ENCODE assay signal across 8 cellular contexts in genomic region chr10:100009283-100009792, GRCh38. TPM values are rescaled to one million over a fixed set of nuclear protein-coding genes. Genes with fewer than 3 reads are reported as not detected.
DNase-seq lines count a peak whose midpoint lies in the region; ATAC-seq, FAIRE-seq and TF ChIP-seq lines count a peak whose summit lies in the region.

No MANE protein-coding gene starts in this region.

- no peak for FAIRE-seq in pancreas (lab: Jason Lieb, UNC)

- H3K4me3 ChIP-seq in pancreas, result peak overlapping the region; percentile 49 to 71 (median 60)

- peak; percentile 57 for DNase-seq in activated CD8-positive, alpha-beta memory T cell treated with anti-CD3 and anti-CD28 coated beads, Interleukin-2, amount 50 U/mL, for 48 hours
- no peak for DNase-seq in activated CD8-positive, alpha-beta memory T cell treated with anti-CD3 and anti-CD28 coated beads for 24 hours
- DNase-seq in activated T-helper 1 cell treated with anti-CD3 and anti-CD28 coated beads, Interleukin-12 subunit alpha, Interleukin-12 subunit beta, Interleukin-2, Interleukin-4 antibody, amounts not matched to agents 30 ng/mL and 10 ng/mL and 1 ng/mL, durations not matched to agents 14 hours and 24 hours and 36 hours (ENCODE audit: low spot score), result no peak
- DNase-seq in head of caudate nucleus (peak; percentile 5 to 81 (median 63)), pancreas (peak in 4 of 6 donors; percentile 9 to 86 (median 38)), activated gamma-delta T cell (lab: John Stamatoyannopoulos, UW) (no peak)

- no peak for TF ChIP-seq CTCF in pancreas (IDR thresholded peaks at IDR 0.05)

- H3K9me3 Mint-ChIP-seq in activated T-helper 1 cell treated with anti-CD3 and anti-CD28 coated beads, Interleukin-12 subunit alpha, Interleukin-12 subunit beta, Interleukin-2, Interleukin-4 antibody, amounts not matched to agents 30 ng/mL and 10 ng/mL and 1 ng/mL, durations not matched to agents 14 hours and 24 hours and 36 hours, result no peaks in the 10 kb centered on the region

- peak overlapping the region in 3 of 4 donors; percentile 26 to 44 (median 39) for H3K27ac ChIP-seq in pancreas

- peak; percentile 17; the same call in 1 of the 2 replicates for TF ChIP-seq RAD21 in Ishikawa (IDR thresholded peaks at IDR 0.05; ENCODE audit: low read depth)

- peak; percentile 52 for ATAC-seq in GM21737 (IDR thresholded peaks at IDR 0.05; ENCODE audit: unreplicated experiment)
- peak; percentile 75 to 88 (median 86) for ATAC-seq in pancreas

- peaks cover 23% of the 10 kb centered on the region for H3K27me3 Mint-ChIP-seq in activated T-helper 1 cell treated with anti-CD3 and anti-CD28 coated beads, Interleukin-12 subunit alpha, Interleukin-12 subunit beta, Interleukin-2, Interleukin-4 antibody, amounts not matched to agents 30 ng/mL and 10 ng/mL and 1 ng/mL, durations not matched to agents 14 hours and 24 hours and 36 hours (ENCODE audit: insufficient read depth)

- H3K36me3 Mint-ChIP-seq in activated T-helper 1 cell treated with anti-CD3 and anti-CD28 coated beads, Interleukin-12 subunit alpha, Interleukin-12 subunit beta, Interleukin-2, Interleukin-4 antibody, amounts not matched to agents 30 ng/mL and 10 ng/mL and 1 ng/mL, durations not matched to agents 14 hours and 24 hours and 36 hours (ENCODE audit: low read depth), result no peaks in the 10 kb centered on the region

- H3K36me3 ChIP-seq in pancreas, result no peaks in the 10 kb centered on the region

- H3K27me3 ChIP-seq in pancreas, result no peaks in the 10 kb centered on the region

- no peak for TF ChIP-seq EP300 in Ishikawa (IDR thresholded peaks at IDR 0.05; ENCODE audit: borderline replicate concordance)

- no peak overlapping the region for H3K27ac Mint-ChIP-seq in activated T-helper 1 cell treated with anti-CD3 and anti-CD28 coated beads, Interleukin-12 subunit alpha, Interleukin-12 subunit beta, Interleukin-2, Interleukin-4 antibody, amounts not matched to agents 30 ng/mL and 10 ng/mL and 1 ng/mL, durations not matched to agents 14 hours and 24 hours and 36 hours

- intact Hi-C loops in activated T-helper 1 cell treated with anti-CD3 and anti-CD28 coated beads, Interleukin-12 subunit alpha, Interleukin-12 subunit beta, Interleukin-2, Interleukin-4 antibody, amounts not matched to agents 30 ng/mL and 10 ng/mL and 1 ng/mL, durations not matched to agents 14 hours and 24 hours and 36 hours (cut with micrococcal nuclease), result loop anchor here (1.0 to 10.0 kb wide), 5 partner anchors 37 to 277 kb away; partner anchors contain the start of genes COX15, CUTC and ERLIN1
- intact Hi-C loops in head of caudate nucleus (cut with DNase I) (no loop called here), pancreas (cut with DNase I) (loop anchor here in 1 of 3 donors (10.0 kb wide), 1 partner anchor 95 kb away; no protein-coding TSS in a partner anchor)

- peak overlapping the region; percentile 84 for H3K4me3 Mint-ChIP-seq in activated T-helper 1 cell treated with anti-CD3 and anti-CD28 coated beads, Interleukin-12 subunit alpha, Interleukin-12 subunit beta, Interleukin-2, Interleukin-4 antibody, amounts not matched to agents 30 ng/mL and 10 ng/mL and 1 ng/mL, durations not matched to agents 14 hours and 24 hours and 36 hours

- peaks cover 6 to 16% (median 7%) of the 10 kb centered on the region in 3 donors for H3K4me1 ChIP-seq in pancreas

- no peaks in the 10 kb centered on the region for H3K9me3 ChIP-seq in pancreas

- WGBS in pancreas, 2 donors, result 0 to 1% methylated on average over 26 to 45 of the region's 45 CpGs

- H3K4me1 Mint-ChIP-seq in activated T-helper 1 cell treated with anti-CD3 and anti-CD28 coated beads, Interleukin-12 subunit alpha, Interleukin-12 subunit beta, Interleukin-2, Interleukin-4 antibody, amounts not matched to agents 30 ng/mL and 10 ng/mL and 1 ng/mL, durations not matched to agents 14 hours and 24 hours and 36 hours (ENCODE audit: low read depth), result peaks cover 47% of the 10 kb centered on the region

TF ChIP-seq in Ishikawa, 13 proteins besides CTCF, POLR2A, EP300 and RAD21:
- TF ChIP-seq CEBPB (IDR thresholded peaks at IDR 0.05) (no peak), USF1 (IDR thresholded peaks at IDR 0.05) (0 out of 2 replicates have a peak, but pooled peaks have one; percentile 15)

RNA-seq across cellular contexts. Expression of gene DNMBP, which starts 0.4 kb away (rescaled TPM):
- 1.4 and 1.5 TPM in 2 replicates for total RNA-seq in activated T-helper 1 cell treated with anti-CD3 and anti-CD28 coated beads, Interleukin-12 subunit alpha, Interleukin-12 subunit beta, Interleukin-2, Interleukin-4 antibody, amounts not matched to agents 30 ng/mL and 10 ng/mL and 1 ng/mL, durations not matched to agents 14 hours and 24 hours and 36 hours
- total RNA-seq in pancreas, result 10 to 100 TPM in 5 of 6 donors, 1 to 10 TPM in 1; 9.1 to 17.9 (median 12.5) TPM
- 1 to 10 TPM; 8.9 to 10.0 TPM for polyA plus RNA-seq in pancreas

Comparison
In these comparisons a context has a peak if more than half of its experiments do, and no peak if none do; other contexts are left out.
1. DNase-seq: peak in activated CD8-positive, alpha-beta memory T cell treated with anti-CD3 and anti-CD28 coated beads, Interleukin-2, amount 50 U/mL, for 48 hours (single experiment), head of caudate nucleus (42 of 42) and pancreas (4 of 6); none in activated CD8-positive, alpha-beta memory T cell treated with anti-CD3 and anti-CD28 coated beads for 24 hours (single experiment), activated T-helper 1 cell treated with anti-CD3 and anti-CD28 coated beads, Interleukin-12 subunit alpha, Interleukin-12 subunit beta, Interleukin-2, Interleukin-4 antibody, amounts not matched to agents 30 ng/mL and 10 ng/mL and 1 ng/mL, durations not matched to agents 14 hours and 24 hours and 36 hours (single experiment) and activated gamma-delta T cell (single experiment).